ENCODE assay signal across 8 cellular contexts in the genomic region with DNA sequence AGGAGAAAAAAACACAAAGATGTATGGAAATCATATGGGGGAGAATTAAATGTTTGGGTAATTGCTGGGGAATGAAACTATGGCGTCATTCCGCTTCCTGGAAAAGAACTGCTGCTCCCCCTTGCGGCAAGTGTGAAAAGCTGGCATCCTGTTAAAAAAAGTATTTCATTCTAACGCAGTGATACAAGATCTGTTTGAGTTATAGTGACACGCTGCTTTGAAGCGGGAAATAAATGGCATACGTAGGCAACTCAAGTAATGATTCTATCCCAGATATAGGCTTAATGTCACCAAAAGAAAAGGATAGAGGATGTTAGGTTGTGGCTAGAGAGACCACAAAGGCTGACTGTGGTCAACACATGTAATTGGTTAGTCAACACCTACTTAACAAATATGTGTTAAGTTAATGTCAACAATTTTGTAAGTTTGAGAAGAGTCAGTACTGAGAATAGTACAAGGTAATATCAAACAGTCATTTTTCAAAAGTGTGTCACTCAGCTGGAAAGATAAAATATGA.
A peak's percentile ranks its signal among the peaks of the same experiment; 100 is the strongest.
DNase-seq lines count a peak whose midpoint lies in the region; ATAC-seq and TF ChIP-seq lines count a peak whose summit lies in the region.

No MANE protein-coding gene starts in this region.

- ATAC-seq in GM18870 (IDR thresholded peaks at IDR 0.05; ENCODE audit: unreplicated experiment): peak; percentile 72

- H3K4me3 ChIP-seq in AG09309 (ENCODE audit: control insufficient read depth, low read depth, low read length): no peak overlapping the region
- no peak overlapping the region for H3K4me3 ChIP-seq in iPS DF 6.9 (ENCODE audit: low read length)
- no peak overlapping the region for H3K4me3 ChIP-seq in spleen

- intact Hi-C loops in spleen (cut with DNase I; ENCODE audit: low total_unique reads): no loop called here

- peak; percentile 33 for DNase-seq in AG09309 (ENCODE audit: low read depth)
- peak; percentile 53 for DNase-seq in SK-N-DZ (ENCODE audit: low spot score)
- peak; percentile 82 for DNase-seq in astrocyte of the hippocampus (ENCODE audit: low read depth, low spot score)
- peak; percentile 33 for DNase-seq in iPS DF 6.9 (ENCODE audit: low read depth, low spot score)
- no peak for DNase-seq in spleen
- DNase-seq in occipital lobe (lab: John Stamatoyannopoulos, UW): no peak

- H3K9me3 ChIP-seq in iPS DF 6.9 (ENCODE audit: control insufficient read depth, insufficient read depth, low read length): no peaks in the 10 kb centered on the region
- peaks cover 0 to 8% (median 3%) of the 10 kb centered on the region in 8 donors for H3K9me3 ChIP-seq in spleen

- WGBS in iPS DF 6.9 (ENCODE audit: insufficient coverage, insufficient read length): no CpG with 5 or more reads among the region's 7 CpGs
- WGBS in spleen, 5 donors: 7 to 14% (median 11%) methylated on average over 7 of the region's 7 CpGs

- peak; percentile 86 for TF ChIP-seq RAD21 in Ishikawa (IDR thresholded peaks at IDR 0.05; ENCODE audit: low read depth)

- no peak overlapping the region for H3K27ac ChIP-seq in iPS DF 6.9 (ENCODE audit: low read length)
- H3K27ac ChIP-seq in spleen: no peak overlapping the region

- H3K36me3 ChIP-seq in iPS DF 6.9 (ENCODE audit: control insufficient read depth, insufficient read depth, low read length) (no peaks in the 10 kb centered on the region), spleen (no peaks in the 10 kb centered on the region)

- H3K4me1 ChIP-seq in iPS DF 6.9 (ENCODE audit: control insufficient read depth, insufficient read depth, low read length) (no peaks in the 10 kb centered on the region), spleen (peaks cover 0 to 12% (median 6%) of the 10 kb centered on the region in 6 donors)

- peak; percentile 83 for TF ChIP-seq CTCF in AG09309 (IDR thresholded peaks at IDR 0.05; ENCODE audit: control insufficient read depth, insufficient read depth, low read depth, low read length, missing control alignments)
- TF ChIP-seq CTCF in spleen (IDR thresholded peaks at IDR 0.05 in 8 of 11, conservative IDR thresholded peaks at IDR 0.05 in 3 of 11): peak; percentile 43 to 80 (median 73)

- TF ChIP-seq EP300 in Ishikawa (IDR thresholded peaks at IDR 0.05; ENCODE audit: borderline replicate concordance): no peak

- H3K27me3 ChIP-seq in iPS DF 6.9 (ENCODE audit: control insufficient read depth, insufficient read depth, low read length): no peaks in the 10 kb centered on the region
- no peaks in the 10 kb centered on the region for H3K27me3 ChIP-seq in spleen (replicated peaks in 1 of 7)

- no peak for TF ChIP-seq POLR2A in spleen (IDR thresholded peaks at IDR 0.05)

TF ChIP-seq in Ishikawa, 13 proteins besides CTCF, POLR2A, EP300 and RAD21:
- no peak for TF ChIP-seq CEBPB (IDR thresholded peaks at IDR 0.05)
- TF ChIP-seq YY1 (IDR thresholded peaks at IDR 0.05; ENCODE audit: low read depth): peak; percentile 72
- no peak for TF ChIP-seq TAF1 (IDR thresholded peaks at IDR 0.05; ENCODE audit: low read depth)
- TF ChIP-seq TEAD4 (IDR thresholded peaks at IDR 0.05): 0 out of 2 replicates have a peak, but pooled peaks have one; percentile 23
- no peak for TF ChIP-seq CREB1 (IDR thresholded peaks at IDR 0.05; ENCODE audit: low read depth)
- TF ChIP-seq, protein P1, sequence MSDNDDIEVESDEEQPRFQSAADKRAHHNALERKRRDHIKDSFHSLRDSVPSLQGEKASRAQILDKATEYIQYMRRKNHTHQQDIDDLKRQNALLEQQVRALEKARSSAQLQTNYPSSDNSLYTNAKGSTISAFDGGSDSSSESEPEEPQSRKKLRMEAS (IDR thresholded peaks at IDR 0.05): no peak

Comparison
In these comparisons a context has a peak if more than half of its experiments do, and no peak if none do; other contexts are left out.
1. DNase-seq: peak in AG09309 (single experiment), SK-N-DZ (single experiment), astrocyte of the hippocampus (single experiment) and iPS DF 6.9 (single experiment); none in spleen (single experiment) and occipital lobe (single experiment).